Comparison of ENCODE assay signal across 17 cellular contexts in genomic region chr22:20526305-20526627, GRCh38. TPM values are rescaled to one million over a fixed set of nuclear protein-coding genes. Genes with fewer than 3 reads are reported as not detected.
DNase-seq lines count a peak whose midpoint lies in the region; ATAC-seq, FAIRE-seq and TF ChIP-seq lines count a peak whose summit lies in the region.
"Had no signal": no experiment of that assay in that cellular context is flagged by ENCODE, and none has a peak within 500 bp of the region (broad histone marks: within the 10 kb centered on the region; RNA-seq: fewer than 3 reads in every experiment).

No MANE protein-coding gene starts in this region.

- peaks cover 5% of the 10 kb centered on the region for H4K20me1 ChIP-seq in keratinocyte (ENCODE audit: control insufficient read depth, extremely low read depth, insufficient read depth, low read length)

- TF ChIP-seq CTCF in cardiac muscle cell (IDR thresholded peaks at IDR 0.05; ENCODE audit: low read depth, low read length) (no peak), keratinocyte (optimal IDR thresholded peaks at IDR 0.05 in 1 of 3, IDR thresholded peaks at IDR 0.05 in 1 of 3, conservative IDR thresholded peaks at IDR 0.05 in 1 of 3; ENCODE audit: extremely low read depth in 1 of 3, insufficient read depth in 2 of 3, low read length in 3 of 3) (no peak)

- ATAC-seq in Right ventricle myocardium superior (ENCODE audit: poor library complexity): no peak
- ATAC-seq in GM21381 (IDR thresholded peaks at IDR 0.05; ENCODE audit: unreplicated experiment): no peak
- no peak for ATAC-seq in GM19035 (IDR thresholded peaks at IDR 0.05; ENCODE audit: unreplicated experiment)
- ATAC-seq: activated CD4-positive, alpha-beta T cell treated with anti-CD3 and anti-CD28 coated beads for 36 hours; stimulated activated naive CD8-positive, alpha-beta T cell treated with anti-CD3 and anti-CD28 coated beads, Interleukin-15, Interleukin-2, amounts not matched to agents 100 U/mL and 50 U/mL, for 24 hours; upper lobe of right lung had no signal

- peak overlapping the region; percentile 65 for H3K4me2 ChIP-seq in keratinocyte (ENCODE audit: control insufficient read depth, extremely low read depth, insufficient read depth, low read depth, low read length)

- intact Hi-C loops in Right ventricle myocardium superior (cut with DNase I): no loop called here

- no peak overlapping the region for H3K4me3 ChIP-seq in cardiac muscle cell
- H3K4me3 ChIP-seq in adipocyte (ENCODE audit: low read length): no peak overlapping the region
- no peak overlapping the region for H3K4me3 ChIP-seq in keratinocyte (ENCODE audit: control insufficient read depth in 2 of 3, extremely low read depth in 1 of 3, insufficient read depth in 2 of 3, low read depth in 1 of 3, low read length in 3 of 3)
- H3K4me3 ChIP-seq: esophagus muscularis mucosa, upper lobe of right lung had no signal

- H3K27me3 ChIP-seq in cardiac muscle cell (no peaks in the 10 kb centered on the region), adipocyte (replicated peaks; ENCODE audit: control insufficient read depth, insufficient read depth, low read length) (no peaks in the 10 kb centered on the region), keratinocyte (ENCODE audit: control insufficient read depth, extremely low read depth, insufficient read depth, low read length) (no peaks in the 10 kb centered on the region)
- H3K27me3 ChIP-seq: esophagus muscularis mucosa, upper lobe of right lung had no signal

- no peaks in the 10 kb centered on the region for H3K9me1 ChIP-seq in keratinocyte (ENCODE audit: control insufficient read depth, extremely low read depth, insufficient read depth, low read length)

- H3K9me3 ChIP-seq in cardiac muscle cell (ENCODE audit: low read depth): no peaks in the 10 kb centered on the region
- H3K9me3 ChIP-seq in adipocyte (ENCODE audit: control insufficient read depth, low read length): no peaks in the 10 kb centered on the region
- H3K9me3 ChIP-seq in keratinocyte (ENCODE audit: control insufficient read depth, low read depth, low read length): no peaks in the 10 kb centered on the region
- H3K9me3 ChIP-seq: esophagus muscularis mucosa, upper lobe of right lung had no signal

- FAIRE-seq in keratinocyte (lab: Jason Lieb, UNC) (no peak), HTR-8/SVneo (lab: Jason Lieb, UNC) (no peak)

- H3K9ac ChIP-seq in adipocyte (ENCODE audit: low read length) (peak overlapping the region; percentile 32), keratinocyte (ENCODE audit: control insufficient read depth, extremely low read depth, insufficient read depth, low read length) (peak overlapping the region; percentile 57)

- H3K4me1 ChIP-seq in cardiac muscle cell (ENCODE audit: low read depth) (peaks cover 41% of the 10 kb centered on the region), adipocyte (ENCODE audit: control insufficient read depth, insufficient read depth, low read length) (peaks cover 46% of the 10 kb centered on the region), keratinocyte (ENCODE audit: control insufficient read depth, extremely low read depth, insufficient read depth, low read length) (peaks cover 68% of the 10 kb centered on the region)

- H3K27ac ChIP-seq in cardiac muscle cell: peak overlapping the region; percentile 60
- peak overlapping the region; percentile 80 for H3K27ac ChIP-seq in keratinocyte (ENCODE audit: control insufficient read depth, insufficient read depth, low read length)
- H3K27ac ChIP-seq: upper lobe of right lung had no signal

- H3K79me2 ChIP-seq in keratinocyte (ENCODE audit: control insufficient read depth, insufficient read depth, low read length): peaks cover 70% of the 10 kb centered on the region

- peaks cover 4% of the 10 kb centered on the region for H3K36me3 ChIP-seq in cardiac muscle cell
- peaks cover 28% of the 10 kb centered on the region for H3K36me3 ChIP-seq in adipocyte (ENCODE audit: control insufficient read depth, insufficient read depth, low read length, severe bottlenecking)
- H3K36me3 ChIP-seq in keratinocyte (ENCODE audit: control insufficient read depth in 2 of 2, extremely low read depth in 1 of 2, insufficient read depth in 2 of 2, low read length in 2 of 2): peaks cover 15 to 32% of the 10 kb centered on the region in 2 experiments

- dilution Hi-C loops in keratinocyte (cut with MboI; ENCODE audit: extremely low pct_ligation_motif_present, low sequenced_read_pairs): no loop called here

- no peak overlapping the region for H2AFZ ChIP-seq in keratinocyte (ENCODE audit: control insufficient read depth, low read length)

- DNase-seq in cardiac muscle cell (ENCODE audit: low read depth in 1 of 2, low spot score in 1 of 2) (no peak), Right ventricle myocardium superior (no peak), adipocyte (ENCODE audit: low read depth) (no peak), keratinocyte (ENCODE audit: low read depth, low spot score) (no peak), HTR-8/SVneo (ENCODE audit: insufficient read length, low spot score) (no peak), AG08395 (ENCODE audit: low spot score) (no peak)
- DNase-seq: activated CD4-positive, alpha-beta T cell treated with anti-CD3 and anti-CD28 coated beads for 36 hours; activated naive CD4-positive, alpha-beta T cell treated with anti-CD3 and anti-CD28 coated beads, Interleukin-2, amount 10 ng/mL, durations not matched to agents 7 days and 5 days; glutamatergic neuron; NCI-H2081 treated with DMSO at 0.1 percent for 48 hours; NCI-H510A; SIG-M5; stimulated activated naive CD8-positive, alpha-beta T cell treated with anti-CD3 and anti-CD28 coated beads, Interleukin-15, Interleukin-2, amounts not matched to agents 100 U/mL and 50 U/mL, for 24 hours; upper lobe of right lung had no signal

RNA-seq across cellular contexts. Expression of gene MED15, which starts 18.9 kb away (rescaled TPM):
- total RNA-seq in cardiac muscle cell (41.9 and 45.1 TPM in 2 replicates), Right ventricle myocardium superior (36.3 TPM)
- polyA plus RNA-seq in cardiac muscle cell (45.3 and 59.5 TPM in 2 replicates), keratinocyte (24.9 to 51.4 TPM (median 29.2 TPM) in 3 replicates)
- polyA plus RNA-seq in keratinocyte (2011; ENCODE audit: low read depth): 65.8 TPM
- 22.9 and 50.3 TPM in 2 replicates for polyA plus RNA-seq in keratinocyte (2011; cell fraction: cytosol; rRNA removed)
- polyA plus RNA-seq in keratinocyte (2011; cell fraction: nucleus; rRNA removed): 100 and 122 TPM in 2 replicates
- 47.2 and 78.2 TPM in 2 replicates for polyA plus RNA-seq in keratinocyte (2012; ENCODE audit: low replicate concordance)
- polyA minus RNA-seq in keratinocyte: 63.9 to 128 TPM (median 69.3 TPM) in 3 replicates
- 86.5 TPM for polyA minus RNA-seq in keratinocyte (2011; cell fraction: cytosol; rRNA and poly(A)+ RNA removed)
- polyA minus RNA-seq in keratinocyte (2011; cell fraction: nucleus; rRNA and poly(A)+ RNA removed): 121 and 126 TPM in 2 replicates

RNA-seq across cellular contexts. Expression of gene KLHL22, which starts 30.7 kb away (rescaled TPM):
- total RNA-seq in cardiac muscle cell (53.3 and 55.0 TPM in 2 replicates), Right ventricle myocardium superior (13.5 TPM)
- polyA plus RNA-seq in cardiac muscle cell (31.9 and 33.8 TPM in 2 replicates), keratinocyte (9.3 to 16.6 TPM (median 10.0 TPM) in 3 replicates)
- polyA plus RNA-seq in keratinocyte (2011; ENCODE audit: low read depth): 0.97 TPM
- 6.4 and 7.8 TPM in 2 replicates for polyA plus RNA-seq in keratinocyte (2011; cell fraction: cytosol; rRNA removed)
- 20.6 and 24.4 TPM in 2 replicates for polyA plus RNA-seq in keratinocyte (2011; cell fraction: nucleus; rRNA removed)
- polyA plus RNA-seq in keratinocyte (2012; ENCODE audit: low replicate concordance): 5.7 and 8.2 TPM in 2 replicates
- 12.4 to 25.5 TPM (median 15.5 TPM) in 3 replicates for polyA minus RNA-seq in keratinocyte
- 9.2 TPM for polyA minus RNA-seq in keratinocyte (2011; cell fraction: cytosol; rRNA and poly(A)+ RNA removed)
- polyA minus RNA-seq in keratinocyte (2011; cell fraction: nucleus; rRNA and poly(A)+ RNA removed): 9.4 and 16.4 TPM in 2 replicates
